Comparison of ENCODE assay signal across 1 cellular context in genomic region chr1:18481190-18481920, GRCh38.
A peak's percentile ranks its signal among the peaks of the same experiment; 100 is the strongest.
TF ChIP-seq lines count a peak whose summit lies in the region.

No MANE protein-coding gene starts in this region.

TF ChIP-seq in Ishikawa, 13 proteins besides CTCF, POLR2A, EP300 and RAD21 (continued from another document):
- TF ChIP-seq, protein P1, sequence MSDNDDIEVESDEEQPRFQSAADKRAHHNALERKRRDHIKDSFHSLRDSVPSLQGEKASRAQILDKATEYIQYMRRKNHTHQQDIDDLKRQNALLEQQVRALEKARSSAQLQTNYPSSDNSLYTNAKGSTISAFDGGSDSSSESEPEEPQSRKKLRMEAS (IDR thresholded peaks at IDR 0.05) = no peak; the same call in none of the 2 replicates
- TF ChIP-seq YY1 (IDR thresholded peaks at IDR 0.05; ENCODE audit: low read depth) = peak; percentile 55; the same call in 1 of the 2 replicates
- TF ChIP-seq FOXM1 (IDR thresholded peaks at IDR 0.05; ENCODE audit: borderline replicate concordance, low read depth) = peak; percentile 14; the same call in 1 of the 2 replicates
TF ChIP-seq in Ishikawa: peak in this region for 7.
